8 cellular contexts compared by ENCODE assay signal in the genomic region with DNA sequence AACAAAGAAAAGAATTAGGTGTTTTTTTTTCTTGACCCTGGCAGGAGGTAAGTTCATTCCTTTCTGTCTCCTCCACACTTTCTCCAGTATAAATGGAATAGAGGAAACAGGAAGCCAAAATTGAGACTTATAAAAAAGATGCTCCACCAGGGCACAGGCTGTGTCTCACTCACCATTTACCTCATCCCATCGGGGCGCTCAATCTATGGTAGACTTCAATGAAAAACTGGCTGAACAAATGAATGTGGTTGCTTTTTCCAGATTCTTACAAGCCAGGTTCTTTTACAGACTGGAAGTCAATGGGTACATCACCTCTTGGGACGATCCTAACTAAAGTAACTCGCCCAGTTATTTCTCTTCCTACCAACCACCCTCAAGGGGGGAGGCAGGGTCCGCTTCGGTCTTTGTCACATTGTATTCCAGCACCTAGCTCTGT. TPM values are rescaled to one million over a fixed set of nuclear protein-coding genes. Genes with fewer than 3 reads are reported as not detected.
DNase-seq lines count a peak whose midpoint lies in the region; ATAC-seq and TF ChIP-seq lines count a peak whose summit lies in the region.

No MANE protein-coding gene starts in this region.

- H3K79me1 ChIP-seq in mesenchymal stem cell (replicated peaks; ENCODE audit: low read length, poor library complexity, severe bottlenecking) = peaks cover 14% of the 10 kb centered on the region

- peak overlapping the region; percentile 49 for H2BK5ac ChIP-seq in mesenchymal stem cell (ENCODE audit: low read depth, low read length, poor library complexity, severe bottlenecking)

- peaks cover 44% of the 10 kb centered on the region for H3K79me2 ChIP-seq in Karpas-422 (ENCODE audit: low read length)

- H2BK15ac ChIP-seq in mesenchymal stem cell (ENCODE audit: low read depth, poor library complexity, severe bottlenecking) = no peak overlapping the region

- WGBS in mesenchymal stem cell = 0% methylated on average over 4 of the region's 6 CpGs

- H3K4ac ChIP-seq in mesenchymal stem cell (ENCODE audit: low read depth in 1 of 2, low read length in 2 of 2) = peak overlapping the region in 1 of 2 experiments; percentile 94

- no peaks in the 10 kb centered on the region for H3K9me3 ChIP-seq in CD8-positive, alpha-beta T cell (ENCODE audit: low read length)
- H3K9me3 ChIP-seq in Karpas-422 (ENCODE audit: low read length) (no peaks in the 10 kb centered on the region), mesenchymal stem cell (ENCODE audit: control insufficient read depth, low read length) (no peaks in the 10 kb centered on the region), uterus (no peaks in the 10 kb centered on the region)

- H3K9me3 Mint-ChIP-seq in CD8-positive, alpha-beta T cell = no peaks in the 10 kb centered on the region

- peak overlapping the region; percentile 77 for H3K4me2 ChIP-seq in Karpas-422 (ENCODE audit: low read depth, low read length, poor library complexity, severe bottlenecking)
- peak overlapping the region; percentile 79 for H3K4me2 ChIP-seq in mesenchymal stem cell (ENCODE audit: low read length, poor library complexity, severe bottlenecking)

- CTCF ChIA-PET in CD8-positive, alpha-beta T cell (lab: Charles Lee) = interaction anchor here (1.0 to 2.5 kb wide), 5 partner anchors 11 to 105 kb away, joined by 3 to 19 read pairs (median 3); a partner anchor contains a TSS

- DNase-seq in CD8-positive, alpha-beta T cell = no peak
- DNase-seq in Karpas-422 (peak; percentile 65), cardiac fibroblast (ENCODE audit: low read depth in 2 of 2) (peak in 1 of 2 donors; percentile 27), mesenchymal stem cell (no peak), uterus (no peak), A172 (ENCODE audit: low spot score) (no peak)
- no peak for DNase-seq in stimulated activated CD8-positive, alpha-beta memory T cell treated with anti-CD3 and anti-CD28 coated beads, Interleukin-4, amount 100 ng/mL, for 48 hours

- H2BK12ac ChIP-seq in mesenchymal stem cell (ENCODE audit: low read length in 2 of 2) = no peak overlapping the region

- POLR2A ChIA-PET in CD8-positive, alpha-beta T cell (lab: Charles Lee) = interaction anchor here (0.6 to 1.5 kb wide), 9 partner anchors 8 to 635 kb away, joined by 3 to 26 read pairs (median 3); a partner anchor contains a TSS

- TF ChIP-seq POLR2A in uterus (IDR thresholded peaks at IDR 0.05) = no peak

- H3K14ac ChIP-seq in mesenchymal stem cell (ENCODE audit: low read length in 2 of 2) = peak overlapping the region in 1 of 2 experiments; percentile 61

- H3K27ac ChIP-seq in CD8-positive, alpha-beta T cell (ENCODE audit: low read depth, low read length) = peak overlapping the region; percentile 73
- peak overlapping the region; percentile 97 for H3K27ac ChIP-seq in Karpas-422 (ENCODE audit: low read length)
- peak overlapping the region; percentile 28 for H3K27ac ChIP-seq in mesenchymal stem cell (ENCODE audit: low read length, poor library complexity, severe bottlenecking)
- H3K27ac ChIP-seq in uterus = peak overlapping the region; percentile 88 to 93

- no peaks in the 10 kb centered on the region for H3K27me3 ChIP-seq in CD8-positive, alpha-beta T cell (ENCODE audit: insufficient read depth, low read length)
- H3K27me3 ChIP-seq in Karpas-422 (ENCODE audit: low read length) (no peaks in the 10 kb centered on the region), mesenchymal stem cell (ENCODE audit: control insufficient read depth in 1 of 2, insufficient read depth in 1 of 2, low read length in 2 of 2) (no peaks in the 10 kb centered on the region), uterus (no peaks in the 10 kb centered on the region)

- peaks cover 43% of the 10 kb centered on the region for H3K4me1 Mint-ChIP-seq in CD8-positive, alpha-beta T cell (ENCODE audit: low read depth)

- peak overlapping the region; percentile 83 for H4K8ac ChIP-seq in mesenchymal stem cell (ENCODE audit: low read length)

- peak overlapping the region; percentile 85 for H2BK120ac ChIP-seq in mesenchymal stem cell (ENCODE audit: low read depth, low read length)

- no peak for TF ChIP-seq CTCF in CD8-positive, alpha-beta T cell (IDR thresholded peaks at IDR 0.05)
- no peak for TF ChIP-seq CTCF in cardiac fibroblast (IDR thresholded peaks at IDR 0.05; ENCODE audit: low read depth, low read length)
- no peak for TF ChIP-seq CTCF in uterus (IDR thresholded peaks at IDR 0.05)

- peak overlapping the region; percentile 71 for H3K4me3 ChIP-seq in CD8-positive, alpha-beta T cell (ENCODE audit: low read depth, low read length)
- H3K4me3 ChIP-seq in Karpas-422 (ENCODE audit: low read length) = peak overlapping the region; percentile 91
- peak overlapping the region; percentile 85 to 95 for H3K4me3 ChIP-seq in cardiac fibroblast (replicated peaks in 1 of 2; ENCODE audit: low read depth in 2 of 2, low read length in 2 of 2)
- peak overlapping the region; percentile 86 to 96 for H3K4me3 ChIP-seq in mesenchymal stem cell (ENCODE audit: insufficient read depth in 1 of 2, low read depth in 1 of 2, low read length in 2 of 2)
- peak overlapping the region; percentile 84 to 89 for H3K4me3 ChIP-seq in uterus

- H3K4me1 ChIP-seq in CD8-positive, alpha-beta T cell (ENCODE audit: insufficient read depth, low read length) = peaks cover 12% of the 10 kb centered on the region
- peaks cover 64% of the 10 kb centered on the region for H3K4me1 ChIP-seq in Karpas-422 (ENCODE audit: low read length)
- H3K4me1 ChIP-seq in mesenchymal stem cell (ENCODE audit: control insufficient read depth, insufficient read depth, low read depth, low read length) = peaks cover 2% of the 10 kb centered on the region
- H3K4me1 ChIP-seq in uterus = no peaks in the 10 kb centered on the region

- H3K23ac ChIP-seq in mesenchymal stem cell (ENCODE audit: low read length in 2 of 2) = no peak overlapping the region

- peak overlapping the region; percentile 86 for H3K27ac Mint-ChIP-seq in CD8-positive, alpha-beta T cell

- H2AK5ac ChIP-seq in mesenchymal stem cell (ENCODE audit: low read length, severe bottlenecking) = no peak overlapping the region

- peak overlapping the region; percentile 81 for H4K91ac ChIP-seq in mesenchymal stem cell (ENCODE audit: low read length)

- H2AFZ ChIP-seq in Karpas-422 (ENCODE audit: low read length) = 0 out of 2 replicates have a peak overlapping the region, but pooled peaks have one; percentile 49
- peak overlapping the region; percentile 95 for H2AFZ ChIP-seq in mesenchymal stem cell (ENCODE audit: low read depth, low read length)

- intact Hi-C loops in CD8-positive, alpha-beta T cell (cut with DNase I, micrococcal nuclease) = loop anchor here (1.0 to 10.0 kb wide), 10 partner anchors 22 to 1442 kb away; a partner anchor contains a TSS
- intact Hi-C loops in uterus (cut with DNase I; ENCODE audit: low total_unique reads) = no loop called here

- H3K27me3 Mint-ChIP-seq in CD8-positive, alpha-beta T cell (ENCODE audit: low read depth) = no peaks in the 10 kb centered on the region

- H4K20me1 ChIP-seq in Karpas-422 (ENCODE audit: insufficient read depth, low read depth, low read length) = no peaks in the 10 kb centered on the region

- H3K36me3 ChIP-seq in CD8-positive, alpha-beta T cell (ENCODE audit: insufficient read depth, low read length) = no peaks in the 10 kb centered on the region
- H3K36me3 ChIP-seq in Karpas-422 (ENCODE audit: insufficient read depth, low read length) (peaks cover 23% of the 10 kb centered on the region), mesenchymal stem cell (ENCODE audit: control insufficient read depth in 1 of 2, insufficient read depth in 2 of 2, low read depth in 1 of 2, low read length in 2 of 2) (peaks cover 0 to 22% of the 10 kb centered on the region in 2 experiments), uterus (no peaks in the 10 kb centered on the region)

- H3K9ac ChIP-seq in Karpas-422 (ENCODE audit: low read length) (peak overlapping the region; percentile 88), mesenchymal stem cell (ENCODE audit: low read length) (peak overlapping the region; percentile 85)

- peak; percentile 3 for ATAC-seq in CD8-positive, alpha-beta T cell
- ATAC-seq in GM21526 (IDR thresholded peaks at IDR 0.05; ENCODE audit: low FRiP score, unreplicated experiment) = peak; percentile 30

- H3K36me3 Mint-ChIP-seq in CD8-positive, alpha-beta T cell = peaks cover 21% of the 10 kb centered on the region

- peak overlapping the region; percentile 98 to 99 for H3K18ac ChIP-seq in mesenchymal stem cell (ENCODE audit: low read depth in 1 of 2, low read length in 2 of 2)

- peak overlapping the region; percentile 88 for H3K4me3 Mint-ChIP-seq in CD8-positive, alpha-beta T cell

- H3K9me2 ChIP-seq in Karpas-422 (replicated peaks; ENCODE audit: insufficient read depth, low read length) = 0 out of 2 replicates have a peak, but pooled peaks cover 3% of the 10 kb centered on the region

RNA-seq across cellular contexts. Expression of a gene that starts 0.7 kb away (rescaled TPM):
- total RNA-seq in CD8-positive, alpha-beta T cell = 1 to 10 TPM; 4.6 to 6.3 TPM
- 25.4 and 94.5 TPM in 2 replicates for total RNA-seq in Karpas-422 (2014; rRNA removed; shearing (Covaris generic); ENCODE audit: low replicate concordance)
- 25.3 TPM for polyA plus RNA-seq in mesenchymal stem cell (2013, experiment 1 of 2)
- polyA plus RNA-seq in mesenchymal stem cell (2013, experiment 2 of 2) = 28.2 TPM
- total RNA-seq in uterus = 10 to 100 TPM in 3 of 4 donors, 1 to 10 TPM in 1; 6.9 to 21.2 (median 15.0) TPM
- 54.2 and 83.0 TPM in 2 replicates for total RNA-seq in A172 (2014; rRNA removed; shearing (Covaris generic))

RNA-seq across cellular contexts. Expression of a gene that starts 22.3 kb away (rescaled TPM):
- total RNA-seq in CD8-positive, alpha-beta T cell = 1 to 10 TPM; 2.3 to 2.4 TPM
- 18.9 and 27.4 TPM in 2 replicates for total RNA-seq in Karpas-422 (2014; rRNA removed; shearing (Covaris generic); ENCODE audit: low replicate concordance)
- 26.7 TPM for polyA plus RNA-seq in mesenchymal stem cell (2013, experiment 1 of 2)
- 25.6 TPM for polyA plus RNA-seq in mesenchymal stem cell (2013, experiment 2 of 2)
- 10 to 100 TPM; 17.4 to 52.6 (median 27.3) TPM for total RNA-seq in uterus
- total RNA-seq in A172 (2014; rRNA removed; shearing (Covaris generic)) = 11.9 and 23.3 TPM in 2 replicates

Comparison
In these comparisons a context has a peak if more than half of its experiments do, and no peak if none do; other contexts are left out.
1. H3K27ac ChIP-seq: peak in every context shown above with its lines; median percentile 97 in Karpas-422; 90 in uterus; 73 in CD8-positive, alpha-beta T cell; 28 in mesenchymal stem cell.